11 cellular contexts compared by ENCODE assay signal in genomic region chr21:23307065-23307464, GRCh38.
"Had no signal": no experiment of that assay in that cellular context is flagged by ENCODE, and none has a peak within 500 bp of the region (broad histone marks: within the 10 kb centered on the region; RNA-seq: fewer than 3 reads in every experiment).

No MANE protein-coding gene starts in this region.

- H3K9ac ChIP-seq: GM23248 had no signal

- H2AFZ ChIP-seq: GM23248, GM23338 had no signal

- H3K9me3 ChIP-seq: HAP-1 had no signal

- ATAC-seq: GM23338, HCT116 had no signal

- H3K27ac ChIP-seq: GM23248 had no signal

- H3K4me2 ChIP-seq: GM23338 had no signal

- DNase-seq: GM23248, GOT3, H7, H9, HCEC 1CT, HFFc6 had no signal

- H3K4me1 ChIP-seq: HAP-1 had no signal

- FAIRE-seq: H1, H54 had no signal

- H3K4me3 ChIP-seq: GM23248, GM23338, HAP-1 had no signal

- H3K36me3 ChIP-seq: HAP-1 had no signal
